In the genomic region with DNA sequence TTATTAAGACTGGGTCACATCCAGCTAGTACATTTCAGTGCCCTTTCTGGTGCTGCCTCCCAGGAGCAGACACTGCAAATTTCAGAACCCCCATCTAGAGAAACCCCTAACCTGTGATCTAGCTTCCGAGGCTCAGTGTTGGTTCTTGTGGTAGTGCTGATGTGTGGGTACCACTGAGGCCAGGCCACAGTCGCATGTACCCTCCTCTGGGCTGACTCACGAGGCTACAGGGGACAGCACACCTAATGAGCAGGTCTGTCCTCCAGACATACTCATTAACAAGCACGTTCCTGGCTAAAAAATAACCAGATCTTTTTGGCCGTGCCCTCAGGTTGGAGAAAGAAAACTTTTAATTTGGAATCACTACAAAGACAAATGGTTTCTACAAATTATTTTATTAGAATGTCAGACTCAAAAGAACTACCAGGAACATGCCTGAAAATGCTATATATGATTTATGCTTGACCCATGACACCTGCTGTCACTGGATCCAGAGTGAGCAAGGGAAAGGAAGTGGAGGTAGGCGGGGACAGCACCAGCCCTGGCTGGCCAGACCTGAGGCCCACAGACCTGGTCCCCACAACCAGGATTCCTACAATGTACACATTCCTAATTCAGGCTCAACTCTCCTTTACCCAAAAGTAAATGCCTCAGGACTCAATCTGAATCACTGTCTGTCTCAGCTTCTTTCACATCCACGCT, we compare ENCODE assay signal across 18 cellular contexts. TPM values are rescaled to one million over a fixed set of nuclear protein-coding genes. Genes with fewer than 3 reads are reported as not detected.
DNase-seq lines count a peak whose midpoint lies in the region; ATAC-seq and TF ChIP-seq lines count a peak whose summit lies in the region.
"Had no signal": no experiment of that assay in that cellular context is flagged by ENCODE, and none has a peak within 500 bp of the region (broad histone marks: within the 10 kb centered on the region; RNA-seq: fewer than 3 reads in every experiment).

No MANE protein-coding gene starts in this region.

- TF ChIP-seq CTCF in AG04450 (IDR thresholded peaks at IDR 0.05; ENCODE audit: low read depth, low read length) (no peak), mesothelial cell of epicardium (IDR thresholded peaks at IDR 0.05; ENCODE audit: unreplicated experiment) (no peak)

- peaks cover 87% of the 10 kb centered on the region for H3K36me3 Mint-ChIP-seq in activated T-helper 2 cell treated with anti-CD3 and anti-CD28 coated beads, Interferon-gamma antibody, Interleukin-2, Interleukin-4, amounts not matched to agents 10 μg/mL and 5 μg/mL and 100 μg/mL, durations not matched to agents 14 hours and 24 hours and 36 hours (ENCODE audit: low read depth)
- peaks cover 49% of the 10 kb centered on the region for H3K36me3 Mint-ChIP-seq in mesothelial cell of epicardium

- H3K36me3 ChIP-seq in GM23248 (ENCODE audit: low read depth) = peaks cover 44% of the 10 kb centered on the region; the same call in 1 of the 2 replicates

- H3K27ac ChIP-seq in AG04450 (ENCODE audit: low read depth, low read length) (peak overlapping the region; percentile 49), GM23248 (peak overlapping the region; percentile 44), right cardiac atrium (ENCODE audit: low read length) (no peak overlapping the region)
- H3K27ac ChIP-seq: right lobe of liver, tibial artery, VCaP had no signal

- no peak overlapping the region for H3K4me2 ChIP-seq in GM23248 (ENCODE audit: unreplicated experiment)

- peaks cover 52% of the 10 kb centered on the region for H3F3A ChIP-seq in GM23248 (ENCODE audit: insufficient read depth)

- no peaks in the 10 kb centered on the region for H3K27me3 Mint-ChIP-seq in activated T-helper 2 cell treated with anti-CD3 and anti-CD28 coated beads, Interferon-gamma antibody, Interleukin-2, Interleukin-4, amounts not matched to agents 10 μg/mL and 5 μg/mL and 100 μg/mL, durations not matched to agents 14 hours and 24 hours and 36 hours (ENCODE audit: low read depth)
- no peaks in the 10 kb centered on the region for H3K27me3 Mint-ChIP-seq in mesothelial cell of epicardium (ENCODE audit: low read depth)
- H3K27me3 Mint-ChIP-seq: central memory CD8-positive, alpha-beta T cell had no signal

- no peak for ATAC-seq in right cardiac atrium

- whole genome bisulfite sequencing in GM23248 (ENCODE audit: low coverage in 1 of 2, low lambda C conversion rate in 2 of 2, missing lambda C conversion rate in 2 of 2), 2 experiments = 56 to 60% methylated on average over 7 of the region's 7 CpGs
- 80% methylated on average over 7 of the region's 7 CpGs for WGBS in right cardiac atrium

- no peaks in the 10 kb centered on the region for H4K20me1 ChIP-seq in GM23248 (ENCODE audit: insufficient read depth)

- H3K4me1 ChIP-seq in GM23248 (ENCODE audit: insufficient read depth) = peaks cover 12% of the 10 kb centered on the region
- no peaks in the 10 kb centered on the region for H3K4me1 ChIP-seq in right cardiac atrium (ENCODE audit: control insufficient read depth, insufficient read depth, low read length)
- H3K4me1 ChIP-seq: right lobe of liver, tibial artery had no signal

- H3K4me1 Mint-ChIP-seq in activated T-helper 2 cell treated with anti-CD3 and anti-CD28 coated beads, Interferon-gamma antibody, Interleukin-2, Interleukin-4, amounts not matched to agents 10 μg/mL and 5 μg/mL and 100 μg/mL, durations not matched to agents 14 hours and 24 hours and 36 hours (ENCODE audit: low read depth) = no peaks in the 10 kb centered on the region
- no peaks in the 10 kb centered on the region for H3K4me1 Mint-ChIP-seq in mesothelial cell of epicardium
- H3K4me1 Mint-ChIP-seq: central memory CD8-positive, alpha-beta T cell; neural crest cell had no signal

- DNase-seq in AG04450 (ENCODE audit: low read depth, low spot score) = no peak
- DNase-seq in GM23248 = no peak
- no peak for DNase-seq in activated T-helper 2 cell treated with anti-CD3 and anti-CD28 coated beads, Interferon-gamma antibody, Interleukin-2, Interleukin-4, amounts not matched to agents 10 μg/mL and 5 μg/mL and 100 μg/mL, durations not matched to agents 14 hours and 24 hours and 36 hours (ENCODE audit: low spot score)
- DNase-seq in mesothelial cell of epicardium (ENCODE audit: low spot score in 2 of 2, unreplicated experiment in 2 of 2) = no peak
- DNase-seq in SK-N-DZ (ENCODE audit: low spot score) = no peak
- no peak for DNase-seq in superior temporal gyrus (ENCODE audit: extremely low spot score)
- no peak for DNase-seq in right cardiac atrium
- DNase-seq in 8988T = no peak
- DNase-seq: HCEC 1CT; NCI-H2081; NCI-H526 treated with DMSO at 0.1 percent for 48 hours; right lobe of liver; stimulated activated CD4-positive, alpha-beta T cell treated with anti-CD3 and anti-CD28 coated beads, Interleukin-2, amount 100 ng/mL, for 24 hours; SW 1271; tibial artery had no signal

- H3K9me3 ChIP-seq in AG04450 (ENCODE audit: control insufficient read depth, insufficient read depth, low read length) (no peaks in the 10 kb centered on the region), GM23248 (ENCODE audit: low read depth) (no peaks in the 10 kb centered on the region), right cardiac atrium (ENCODE audit: control insufficient read depth, low read length) (no peaks in the 10 kb centered on the region)
- H3K9me3 ChIP-seq: right lobe of liver, tibial artery had no signal

- H3K4me3 ChIP-seq in AG04450 (ENCODE audit: low read depth, low read length) = no peak overlapping the region
- H3K4me3 ChIP-seq in GM23248 = no peak overlapping the region
- H3K4me3 ChIP-seq in right cardiac atrium (ENCODE audit: low read length) = no peak overlapping the region
- H3K4me3 ChIP-seq: right lobe of liver, tibial artery had no signal

- POLR2A ChIA-PET in AG04450 (lab: Yijun Ruan, JAX) = interaction anchor here (0.6 to 1.3 kb wide), 3 partner anchors 51 to 66 kb away, joined by 7 to 9 read pairs (median 8); partner anchors contain the start of genes ITPRIPL1 and STARD7

- CTCF ChIA-PET in AG04450 (lab: Charles Lee) = no interaction called here

- H3K27ac Mint-ChIP-seq in activated T-helper 2 cell treated with anti-CD3 and anti-CD28 coated beads, Interferon-gamma antibody, Interleukin-2, Interleukin-4, amounts not matched to agents 10 μg/mL and 5 μg/mL and 100 μg/mL, durations not matched to agents 14 hours and 24 hours and 36 hours = peak overlapping the region; percentile 25
- H3K27ac Mint-ChIP-seq in mesothelial cell of epicardium = peak overlapping the region; percentile 64

- H3K9me2 ChIP-seq in GM23248 (ENCODE audit: insufficient read depth) = no peaks in the 10 kb centered on the region

- H3K9me3 Mint-ChIP-seq in activated T-helper 2 cell treated with anti-CD3 and anti-CD28 coated beads, Interferon-gamma antibody, Interleukin-2, Interleukin-4, amounts not matched to agents 10 μg/mL and 5 μg/mL and 100 μg/mL, durations not matched to agents 14 hours and 24 hours and 36 hours = no peaks in the 10 kb centered on the region
- no peaks in the 10 kb centered on the region for H3K9me3 Mint-ChIP-seq in mesothelial cell of epicardium
- H3K9me3 Mint-ChIP-seq: central memory CD8-positive, alpha-beta T cell; neural crest cell had no signal

- H3K9ac ChIP-seq in GM23248 = no peak overlapping the region

- no peak overlapping the region for H3K4me3 Mint-ChIP-seq in activated T-helper 2 cell treated with anti-CD3 and anti-CD28 coated beads, Interferon-gamma antibody, Interleukin-2, Interleukin-4, amounts not matched to agents 10 μg/mL and 5 μg/mL and 100 μg/mL, durations not matched to agents 14 hours and 24 hours and 36 hours (ENCODE audit: low read depth)
- H3K4me3 Mint-ChIP-seq in mesothelial cell of epicardium = no peak overlapping the region
- H3K4me3 Mint-ChIP-seq: central memory CD8-positive, alpha-beta T cell; neural crest cell had no signal

- in situ Hi-C loops in GM23248 (cut with MboI) = loop anchor here (25.0 kb wide), 2 partner anchors 238 to 262 kb away; partner anchors contain the start of gene NEURL3

- H2AFZ ChIP-seq in GM23248 = no peak overlapping the region

- H3K79me2 ChIP-seq in GM23248 (ENCODE audit: insufficient read depth) = no peaks in the 10 kb centered on the region

- H3K27me3 ChIP-seq in AG04450 (ENCODE audit: control insufficient read depth, insufficient read depth, low read length) (no peaks in the 10 kb centered on the region), GM23248 (replicated peaks; ENCODE audit: insufficient read depth) (no peaks in the 10 kb centered on the region), right cardiac atrium (ENCODE audit: control insufficient read depth, insufficient read depth) (no peaks in the 10 kb centered on the region)
- H3K27me3 ChIP-seq: right lobe of liver, tibial artery had no signal

- intact Hi-C loops in activated T-helper 2 cell treated with anti-CD3 and anti-CD28 coated beads, Interferon-gamma antibody, Interleukin-2, Interleukin-4, amounts not matched to agents 10 μg/mL and 5 μg/mL and 100 μg/mL, durations not matched to agents 14 hours and 24 hours and 36 hours (cut with micrococcal nuclease) = no loop called here
- intact Hi-C loops in right cardiac atrium (cut with DNase I) = no loop called here

RNA-seq across cellular contexts. Expression of gene CIAO1, which starts 8.5 kb away (rescaled TPM):
- polyA plus RNA-seq in AG04450 (2011; rRNA removed) (65.2 and 77.0 TPM in 2 replicates), GM23248 (2016; fragmentation: Nextera tagmentation; extraction: Ambion mirVana) (69.3 and 71.1 TPM in 2 replicates), right cardiac atrium (30.3 TPM)
- polyA minus RNA-seq in AG04450 (2011; rRNA and poly(A)+ RNA removed) = 66.0 and 85.9 TPM in 2 replicates
- total RNA-seq in GM23248 (2014; rRNA removed; shearing (Covaris generic)) = 110 and 126 TPM in 2 replicates
- 93.9 and 94.7 TPM in 2 replicates for total RNA-seq in activated T-helper 2 cell treated with anti-CD3 and anti-CD28 coated beads, Interferon-gamma antibody, Interleukin-2, Interleukin-4, amounts not matched to agents 10 μg/mL and 5 μg/mL and 100 μg/mL, durations not matched to agents 14 hours and 24 hours and 36 hours
- total RNA-seq in mesothelial cell of epicardium (73.8 to 74.6 TPM (median 74.2 TPM) in 3 replicates), right cardiac atrium (10 to 100 TPM; 52.2 to 60.5 (median 56.0) TPM)
- 166 and 222 TPM in 2 replicates for polyA plus RNA-seq in SK-N-DZ (2014; cell fraction: cytosol; rRNA removed)
- 169 and 171 TPM in 2 replicates for polyA plus RNA-seq in SK-N-DZ (2014; cell fraction: nucleus; rRNA removed)

RNA-seq across cellular contexts. Expression of gene TMEM127, which starts 8.7 kb away (rescaled TPM):
- polyA plus RNA-seq in AG04450 (2011; rRNA removed) (45.3 and 48.7 TPM in 2 replicates), GM23248 (2016; fragmentation: Nextera tagmentation; extraction: Ambion mirVana) (33.4 and 34.0 TPM in 2 replicates), right cardiac atrium (37.0 TPM)
- polyA minus RNA-seq in AG04450 (2011; rRNA and poly(A)+ RNA removed) = 42.2 and 55.9 TPM in 2 replicates
- total RNA-seq in GM23248 (2014; rRNA removed; shearing (Covaris generic)) = 43.6 and 46.8 TPM in 2 replicates
- 29.0 and 30.4 TPM in 2 replicates for total RNA-seq in activated T-helper 2 cell treated with anti-CD3 and anti-CD28 coated beads, Interferon-gamma antibody, Interleukin-2, Interleukin-4, amounts not matched to agents 10 μg/mL and 5 μg/mL and 100 μg/mL, durations not matched to agents 14 hours and 24 hours and 36 hours
- total RNA-seq in mesothelial cell of epicardium (30.1 to 36.2 TPM (median 32.5 TPM) in 3 replicates), right cardiac atrium (10 to 100 TPM; 77.8 to 90.0 (median 84.8) TPM)
- polyA plus RNA-seq in SK-N-DZ (2014; cell fraction: cytosol; rRNA removed) = 9.7 and 12.1 TPM in 2 replicates
- polyA plus RNA-seq in SK-N-DZ (2014; cell fraction: nucleus; rRNA removed) = 3.7 and 7.4 TPM in 2 replicates

RNA-seq across cellular contexts. Expression of gene SNRNP200, which starts 30.8 kb away (rescaled TPM):
- polyA plus RNA-seq in AG04450 (2011; rRNA removed) (99.0 and 136 TPM in 2 replicates), GM23248 (2016; fragmentation: Nextera tagmentation; extraction: Ambion mirVana) (40.5 and 41.8 TPM in 2 replicates), right cardiac atrium (41.1 TPM)
- polyA minus RNA-seq in AG04450 (2011; rRNA and poly(A)+ RNA removed) = 231 and 300 TPM in 2 replicates
- 30.6 and 34.2 TPM in 2 replicates for total RNA-seq in GM23248 (2014; rRNA removed; shearing (Covaris generic))
- total RNA-seq in activated T-helper 2 cell treated with anti-CD3 and anti-CD28 coated beads, Interferon-gamma antibody, Interleukin-2, Interleukin-4, amounts not matched to agents 10 μg/mL and 5 μg/mL and 100 μg/mL, durations not matched to agents 14 hours and 24 hours and 36 hours = 191 TPM in 2 replicates
- total RNA-seq in mesothelial cell of epicardium (195 to 200 TPM (median 199 TPM) in 3 replicates), right cardiac atrium (10 to 100 TPM; 57.8 to 63.8 (median 60.4) TPM)
- polyA plus RNA-seq in SK-N-DZ (2014; cell fraction: cytosol; rRNA removed) = 97.2 and 106 TPM in 2 replicates
- polyA plus RNA-seq in SK-N-DZ (2014; cell fraction: nucleus; rRNA removed) = 172 and 277 TPM in 2 replicates

RNA-seq across cellular contexts. Expression of gene ITPRIPL1, which starts 50.6 kb away (rescaled TPM):
- polyA plus RNA-seq in AG04450 (2011; rRNA removed) = 3.4 and 3.7 TPM in 2 replicates
- polyA minus RNA-seq in AG04450 (2011; rRNA and poly(A)+ RNA removed) = 3.4 and 5.1 TPM in 2 replicates
- total RNA-seq in GM23248 (2014; rRNA removed; shearing (Covaris generic)) = 0.25 and 0.32 TPM in 2 replicates
- 0.06 and 0.19 TPM in 2 replicates for polyA plus RNA-seq in GM23248 (2016; fragmentation: Nextera tagmentation; extraction: Ambion mirVana)
- 44.8 and 45.0 TPM in 2 replicates for total RNA-seq in activated T-helper 2 cell treated with anti-CD3 and anti-CD28 coated beads, Interferon-gamma antibody, Interleukin-2, Interleukin-4, amounts not matched to agents 10 μg/mL and 5 μg/mL and 100 μg/mL, durations not matched to agents 14 hours and 24 hours and 36 hours
- total RNA-seq in mesothelial cell of epicardium = 8.9 to 12.0 TPM (median 10.9 TPM) in 3 replicates
- 34.4 and 44.3 TPM in 2 replicates for polyA plus RNA-seq in SK-N-DZ (2014; cell fraction: cytosol; rRNA removed)
- 23.5 and 26.4 TPM in 2 replicates for polyA plus RNA-seq in SK-N-DZ (2014; cell fraction: nucleus; rRNA removed)
- 1 to 10 TPM in 1 of 4 donors, under 1 TPM in 3; 0.67 to 1.5 (median 0.75) TPM for total RNA-seq in right cardiac atrium
- 0.50 TPM for polyA plus RNA-seq in right cardiac atrium
